In genomic region chr5:14405706-14406553, GRCh38 we compare ENCODE assay signal across 1 cellular context.
TF ChIP-seq lines count a peak whose summit lies in the region.

No MANE protein-coding gene starts in this region.

TF ChIP-seq in IMR-90, 13 proteins besides CTCF, POLR2A, EP300 and RAD21 (continued from another document):
- TF ChIP-seq BHLHE40 (IDR thresholded peaks at IDR 0.05; ENCODE audit: low read depth, low read length) (0 out of 2 replicates have a peak, but pooled peaks have one; percentile 23), MAFK (IDR thresholded peaks at IDR 0.05; ENCODE audit: low read depth, low read length) (peak; percentile 64), CEBPB (IDR thresholded peaks at IDR 0.05; ENCODE audit: low read depth, low read length) (no peak), FOS (IDR thresholded peaks at IDR 0.05; ENCODE audit: low read depth, low read length) (no peak), RFX5 (IDR thresholded peaks at IDR 0.05; ENCODE audit: low read depth, low read length) (no peak)
